10 cellular contexts compared by ENCODE assay signal in genomic region chr9:92952861-92953620, GRCh38. TPM values are rescaled to one million over a fixed set of nuclear protein-coding genes. Genes with fewer than 3 reads are reported as not detected.
DNase-seq lines count a peak whose midpoint lies in the region; ATAC-seq and TF ChIP-seq lines count a peak whose summit lies in the region.
"Had no signal": no experiment of that assay in that cellular context is flagged by ENCODE, and none has a peak within 500 bp of the region (broad histone marks: within the 10 kb centered on the region; RNA-seq: fewer than 3 reads in every experiment).

No MANE protein-coding gene starts in this region.

- H3K36me3 ChIP-seq in heart left ventricle: no peaks in the 10 kb centered on the region
- H3K36me3 ChIP-seq in suprapubic skin: no peaks in the 10 kb centered on the region
- H3K36me3 ChIP-seq in gastroesophageal sphincter: no peaks in the 10 kb centered on the region

- TF ChIP-seq EP300 in suprapubic skin (IDR thresholded peaks at IDR 0.05): no peak
- TF ChIP-seq EP300 in gastroesophageal sphincter (IDR thresholded peaks at IDR 0.05): no peak

- TF ChIP-seq POLR2A in heart left ventricle (IDR thresholded peaks at IDR 0.05) (no peak), suprapubic skin (IDR thresholded peaks at IDR 0.05) (no peak), gastroesophageal sphincter (IDR thresholded peaks at IDR 0.05) (no peak)

- H3K4me3 ChIP-seq in heart left ventricle: peak overlapping the region in 1 of 12 donors; percentile 35
- H3K4me3 ChIP-seq in suprapubic skin: no peak overlapping the region
- no peak overlapping the region for H3K4me3 ChIP-seq in gastroesophageal sphincter

- H3K9me3 ChIP-seq in heart left ventricle (no peaks in the 10 kb centered on the region), suprapubic skin (no peaks in the 10 kb centered on the region), gastroesophageal sphincter (no peaks in the 10 kb centered on the region)

- H3K27ac ChIP-seq in heart left ventricle: peak overlapping the region; percentile 36 to 80 (median 66)
- H3K27ac ChIP-seq in suprapubic skin: peak overlapping the region; percentile 67
- no peak overlapping the region for H3K27ac ChIP-seq in gastroesophageal sphincter

- H3K4me3 Mint-ChIP-seq in central memory CD8-positive, alpha-beta T cell: peak overlapping the region; percentile 79

- 39 to 52% (median 51%) methylated on average over 9 of the region's 9 CpGs for WGBS in heart left ventricle, 4 donors
- 83% methylated on average over 9 of the region's 9 CpGs for WGBS in suprapubic skin
- 63 to 80% methylated on average over 3 to 9 of the region's 9 CpGs for WGBS in gastroesophageal sphincter (ENCODE audit: low coverage in 1 of 2), 2 donors

- ATAC-seq in heart left ventricle (peak in 1 of 4 donors; percentile 41), left cardiac atrium (no peak), HG02571 (IDR thresholded peaks at IDR 0.05; ENCODE audit: unreplicated experiment) (no peak), gastroesophageal sphincter (no peak), GM21360 (IDR thresholded peaks at IDR 0.05; ENCODE audit: unreplicated experiment) (no peak)
- ATAC-seq in central memory CD8-positive, alpha-beta T cell (replicated peaks; ENCODE audit: extremely low read depth, poor library complexity, severe bottlenecking): no peak

- peaks cover 0 to 61% (median 14%) of the 10 kb centered on the region in 9 donors for H3K27me3 ChIP-seq in heart left ventricle
- peaks cover 8% of the 10 kb centered on the region for H3K27me3 ChIP-seq in suprapubic skin
- peaks cover 44% of the 10 kb centered on the region for H3K27me3 ChIP-seq in gastroesophageal sphincter

- peak overlapping the region; percentile 68 for H3K27ac Mint-ChIP-seq in central memory CD8-positive, alpha-beta T cell (ENCODE audit: low read depth)
- H3K27ac Mint-ChIP-seq: B cell had no signal

- peaks cover 79% of the 10 kb centered on the region for H3K4me1 Mint-ChIP-seq in central memory CD8-positive, alpha-beta T cell

- peaks cover 3% of the 10 kb centered on the region for H3K36me3 Mint-ChIP-seq in central memory CD8-positive, alpha-beta T cell (ENCODE audit: insufficient read depth)

- intact Hi-C loops in heart left ventricle (cut with DNase I): loop anchor here in 3 of 10 donors (10.0 kb wide), 3 partner anchors 78 to 352 kb away; partner anchors contain the start of gene ZNF484 (in 1 of the 3)
- intact Hi-C loops in left cardiac atrium (cut with DNase I): no loop called here

- DNase-seq in heart left ventricle (no peak), left cardiac atrium (no peak), NCI-H524 (lab: John Stamatoyannopoulos, UW) (peak; percentile 54 to 83), suprapubic skin (ENCODE audit: low spot score in 2 of 2) (peak in 1 of 2 donors; percentile 59)
- DNase-seq in central memory CD8-positive, alpha-beta T cell (ENCODE audit: low spot score in 2 of 2): no peak

- H3K4me1 ChIP-seq in heart left ventricle (peaks cover 0 to 30% (median 9%) of the 10 kb centered on the region in 12 donors), suprapubic skin (peaks cover 30% of the 10 kb centered on the region), gastroesophageal sphincter (peaks cover 0 to 1% (median 0%) of the 10 kb centered on the region in 3 donors)

- TF ChIP-seq CTCF in heart left ventricle (IDR thresholded peaks at IDR 0.05): no peak
- no peak for TF ChIP-seq CTCF in suprapubic skin (IDR thresholded peaks at IDR 0.05)
- no peak for TF ChIP-seq CTCF in gastroesophageal sphincter (IDR thresholded peaks at IDR 0.05)

- H3K9me3 Mint-ChIP-seq in central memory CD8-positive, alpha-beta T cell: no peaks in the 10 kb centered on the region

- H3K27me3 Mint-ChIP-seq in central memory CD8-positive, alpha-beta T cell: no peaks in the 10 kb centered on the region

RNA-seq across cellular contexts. Expression of gene FGD3, which starts 5.7 kb away (rescaled TPM):
- total RNA-seq in heart left ventricle (10 to 100 TPM in 1 of 9 donors, 1 to 10 TPM in 8; 1.2 to 11.2 (median 1.8) TPM), left cardiac atrium (1 to 10 TPM; 2.7 to 5.2 TPM), suprapubic skin (1 to 10 TPM; 4.6 to 9.2 (median 6.6) TPM), gastroesophageal sphincter (1 to 10 TPM; 1.7 to 4.2 (median 3.3) TPM)
- 1 to 10 TPM; 1.5 to 1.6 TPM for polyA plus RNA-seq in heart left ventricle
- total RNA-seq: lung microvascular endothelial cell had no signal

Comparison
In these comparisons a context has a peak if more than half of its experiments do, and no peak if none do; other contexts are left out.
1. DNase-seq: peak in NCI-H524 (2 of 2); none in heart left ventricle (0 of 5), left cardiac atrium (single experiment) and central memory CD8-positive, alpha-beta T cell (0 of 2).
2. H3K27ac ChIP-seq: peak in heart left ventricle (12 of 12) and suprapubic skin (single experiment); none in gastroesophageal sphincter (0 of 4).